ENCODE assay signal across 17 cellular contexts in the genomic region with DNA sequence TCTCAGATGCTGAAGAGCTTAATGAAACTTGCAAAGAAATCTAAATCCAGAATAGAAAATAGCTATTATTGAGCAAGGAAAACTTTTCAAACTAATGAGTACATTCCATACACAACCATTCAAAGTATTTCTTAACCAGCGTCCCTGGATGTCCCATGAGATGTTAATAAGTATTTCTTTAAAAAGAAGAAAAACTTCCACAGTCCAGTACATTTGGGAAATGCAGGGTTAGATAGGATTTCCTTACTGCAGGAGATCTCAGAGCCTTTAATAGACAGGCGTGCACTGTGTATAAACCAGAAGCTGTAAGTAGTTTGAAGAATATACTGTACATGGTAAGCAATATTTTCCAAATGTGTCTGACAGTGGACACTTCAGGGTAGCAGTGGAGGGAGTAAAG.
"Had no signal": no experiment of that assay in that cellular context is flagged by ENCODE, and none has a peak within 500 bp of the region (broad histone marks: within the 10 kb centered on the region; RNA-seq: fewer than 3 reads in every experiment).

No MANE protein-coding gene starts in this region.

- H3K4me1 Mint-ChIP-seq: mesothelial cell of epicardium had no signal

- H3K9me3 ChIP-seq: pancreas, right lobe of liver, thoracic aorta had no signal

- H3K4me3 ChIP-seq: neural progenitor cell, pancreas, right lobe of liver, thoracic aorta had no signal

- H3K4me3 Mint-ChIP-seq: mesothelial cell of epicardium, neural progenitor cell had no signal

- H3K36me3 ChIP-seq: brain microvascular endothelial cell, neural progenitor cell, pancreas, right lobe of liver, thoracic aorta had no signal

- FAIRE-seq: pancreas, urothelium cell line had no signal

- H3K9me3 Mint-ChIP-seq: neural progenitor cell had no signal

- H3K27ac ChIP-seq: brain microvascular endothelial cell, foreskin keratinocyte, neural progenitor cell, pancreas, right lobe of liver, thoracic aorta had no signal

- H3K27ac Mint-ChIP-seq: mesothelial cell of epicardium, neural progenitor cell had no signal

- H3K27me3 ChIP-seq: brain microvascular endothelial cell, foreskin keratinocyte, neural progenitor cell, pancreas, right lobe of liver had no signal

- ATAC-seq: foreskin keratinocyte; stimulated activated naive CD8-positive, alpha-beta T cell treated with anti-CD3 and anti-CD28 coated beads, Interleukin-15, Interleukin-2, amounts not matched to agents 100 U/mL and 50 U/mL, for 24 hours had no signal

- DNase-seq: activated CD4-positive, alpha-beta T cell treated with anti-CD3 and anti-CD28 coated beads, Interleukin-2, amount 50 U/mL, for 4 hours; activated CD4-positive, CD25-positive, alpha-beta regulatory T cell treated with anti-CD3 and anti-CD28 coated beads, Interleukin-2, amount 50 U/mL, for 72 hours; activated naive CD4-positive, alpha-beta T cell treated with anti-CD3 and anti-CD28 coated beads, Interleukin-2, amount 50 U/mL, for 16 hours; activated T-cell treated with anti-CD3 and anti-CD28 coated beads, Interleukin-2, amount 50 U/mL, for 1 hour; amniotic stem cell; brain microvascular endothelial cell; foreskin keratinocyte; pancreas; right lobe of liver; stimulated activated CD4-positive, alpha-beta T cell treated with anti-CD3 and anti-CD28 coated beads, Interleukin-4, amount 100 ng/mL, for 1 hour; stimulated activated CD8-positive, alpha-beta memory T cell treated with anti-CD3 and anti-CD28 coated beads, Interleukin-4, amount 100 ng/mL, for 48 hours; stimulated activated naive CD8-positive, alpha-beta T cell treated with anti-CD3 and anti-CD28 coated beads, Interleukin-15, Interleukin-2, amounts not matched to agents 100 U/mL and 50 U/mL, for 24 hours; T-helper 9 cell had no signal

- H3K36me3 Mint-ChIP-seq: mesothelial cell of epicardium, neural progenitor cell had no signal

- H3K4me2 ChIP-seq: neural progenitor cell had no signal

- H3K4me1 ChIP-seq: foreskin keratinocyte, neural progenitor cell, right lobe of liver had no signal

- H3K9ac ChIP-seq: neural progenitor cell had no signal

- H2AFZ ChIP-seq: neural progenitor cell had no signal
